15 cellular contexts compared by ENCODE assay signal in genomic region chr18:3985664-3986063, GRCh38.
DNase-seq lines count a peak whose midpoint lies in the region; ATAC-seq and TF ChIP-seq lines count a peak whose summit lies in the region.
"Had no signal": no experiment of that assay in that cellular context is flagged by ENCODE, and none has a peak within 500 bp of the region (broad histone marks: within the 10 kb centered on the region; RNA-seq: fewer than 3 reads in every experiment).

No MANE protein-coding gene starts in this region.

- no peaks in the 10 kb centered on the region for H3K36me3 ChIP-seq in CD8-positive, alpha-beta T cell (ENCODE audit: insufficient read depth, low read length)
- no peaks in the 10 kb centered on the region for H3K36me3 ChIP-seq in ovary

- ATAC-seq in CD8-positive, alpha-beta T cell = no peak
- ATAC-seq in HG03045 (IDR thresholded peaks at IDR 0.05; ENCODE audit: unreplicated experiment) (no peak), WTC11 (no peak)
- ATAC-seq: body of pancreas; effector memory CD8-positive, alpha-beta T cell had no signal

- no peak for DNase-seq in CD8-positive, alpha-beta T cell
- DNase-seq in LHCN-M2 (ENCODE audit: low read depth) = peak; percentile 87
- DNase-seq in cardiac fibroblast (ENCODE audit: low read depth in 2 of 2) = peak; percentile 46 to 63
- peak; percentile 55 for DNase-seq in kidney tubule cell (ENCODE audit: low spot score)
- no peak for DNase-seq in NCI-H1436 treated with DMSO at 0.1 percent for 48 hours (lab: John Stamatoyannopoulos, UW)
- no peak for DNase-seq in ovary
- DNase-seq in WTC11 (ENCODE audit: low spot score) = no peak
- DNase-seq: activated CD4-positive, alpha-beta T cell treated with anti-CD3 and anti-CD28 coated beads, Interleukin-2, amount 50 U/mL, for 4 hours; body of pancreas; effector memory CD8-positive, alpha-beta T cell; hippocampal formation; testis had no signal

- no peaks in the 10 kb centered on the region for H3K9me3 Mint-ChIP-seq in CD8-positive, alpha-beta T cell
- peaks cover 3% of the 10 kb centered on the region; the same call in 1 of the 2 replicates for H3K9me3 Mint-ChIP-seq in WTC11
- H3K9me3 Mint-ChIP-seq: activated T-helper 2 cell treated with anti-CD3 and anti-CD28 coated beads, Interferon-gamma antibody, Interleukin-2, Interleukin-4, amounts not matched to agents 10 μg/mL and 5 μg/mL and 100 μg/mL, durations not matched to agents 14 hours and 24 hours and 36 hours had no signal

- H3K27me3 ChIP-seq in CD8-positive, alpha-beta T cell (ENCODE audit: insufficient read depth, low read length) = no peaks in the 10 kb centered on the region
- no peaks in the 10 kb centered on the region for H3K27me3 ChIP-seq in ovary
- H3K27me3 ChIP-seq: body of pancreas, testis had no signal

- intact Hi-C loops in CD8-positive, alpha-beta T cell (cut with DNase I, micrococcal nuclease) = no loop called here
- intact Hi-C loops in ovary (cut with DNase I) = loop anchor here in 1 of 4 donors (10.0 kb wide), 1 partner anchor 201 kb away; no protein-coding TSS in a partner anchor

- CTCF ChIA-PET in CD8-positive, alpha-beta T cell (lab: Charles Lee) = interaction anchor here (2.1 kb wide), 1 partner anchor 9 kb away, joined by 7 read pairs; no protein-coding TSS in a partner anchor
- CTCF ChIA-PET in WTC11 (lab: Charles Lee) = interaction anchor here (1.1 to 3.5 kb wide), 4 partner anchors 10 to 214 kb away, joined by 3 to 26 read pairs (median 6); no protein-coding TSS in a partner anchor

- no peaks in the 10 kb centered on the region for H3K4me1 ChIP-seq in CD8-positive, alpha-beta T cell (ENCODE audit: insufficient read depth, low read length)
- H3K4me1 ChIP-seq in ovary (ENCODE audit: insufficient read depth) = no peaks in the 10 kb centered on the region
- H3K4me1 ChIP-seq: body of pancreas, testis had no signal

- 94 to 98% (median 97%) methylated on average over 2 of the region's 2 CpGs for WGBS in ovary, 3 donors

- peak overlapping the region; percentile 22 for H3K4me3 Mint-ChIP-seq in CD8-positive, alpha-beta T cell
- H3K4me3 Mint-ChIP-seq in WTC11 = no peak overlapping the region

- H3K27me3 Mint-ChIP-seq in CD8-positive, alpha-beta T cell (ENCODE audit: low read depth) = no peaks in the 10 kb centered on the region
- no peaks in the 10 kb centered on the region for H3K27me3 Mint-ChIP-seq in WTC11 (ENCODE audit: low read depth)

- H3K9me3 ChIP-seq in CD8-positive, alpha-beta T cell (ENCODE audit: low read length) = no peaks in the 10 kb centered on the region
- no peaks in the 10 kb centered on the region for H3K9me3 ChIP-seq in ovary
- H3K9me3 ChIP-seq: body of pancreas, testis had no signal

- POLR2A ChIA-PET in CD8-positive, alpha-beta T cell (lab: Charles Lee) = no interaction called here
- POLR2A ChIA-PET in WTC11 (lab: Charles Lee) = no interaction called here

- H3K27ac ChIP-seq in CD8-positive, alpha-beta T cell (ENCODE audit: low read depth, low read length) = no peak overlapping the region
- H3K27ac ChIP-seq in ovary = no peak overlapping the region
- H3K27ac ChIP-seq: body of pancreas, KMS-11, testis had no signal

- no peak overlapping the region for H3K4me3 ChIP-seq in CD8-positive, alpha-beta T cell (ENCODE audit: low read depth, low read length)
- H3K4me3 ChIP-seq in cardiac fibroblast (replicated peaks in 1 of 2; ENCODE audit: low read depth in 2 of 2, low read length in 2 of 2) (no peak overlapping the region), ovary (no peak overlapping the region)
- H3K4me3 ChIP-seq: body of pancreas, testis had no signal

- no peak for TF ChIP-seq EP300 in ovary (IDR thresholded peaks at IDR 0.05)

- H3K4me1 Mint-ChIP-seq in CD8-positive, alpha-beta T cell (ENCODE audit: low read depth) = peaks cover 15% of the 10 kb centered on the region
- H3K4me1 Mint-ChIP-seq in WTC11 = peaks cover 21% of the 10 kb centered on the region

- no peak for TF ChIP-seq CTCF in CD8-positive, alpha-beta T cell (IDR thresholded peaks at IDR 0.05)
- TF ChIP-seq CTCF in cardiac fibroblast (IDR thresholded peaks at IDR 0.05; ENCODE audit: low read depth, low read length) = no peak
- no peak for TF ChIP-seq CTCF in ovary (IDR thresholded peaks at IDR 0.05)
- no peak for TF ChIP-seq CTCF in WTC11 (IDR thresholded peaks at IDR 0.05)

- H3K36me3 Mint-ChIP-seq in CD8-positive, alpha-beta T cell = no peaks in the 10 kb centered on the region
- peaks cover 2% of the 10 kb centered on the region for H3K36me3 Mint-ChIP-seq in WTC11

- H3K27ac Mint-ChIP-seq in CD8-positive, alpha-beta T cell = no peak overlapping the region
- H3K27ac Mint-ChIP-seq in WTC11 = no peak overlapping the region
- H3K27ac Mint-ChIP-seq: activated T-helper 2 cell treated with anti-CD3 and anti-CD28 coated beads, Interferon-gamma antibody, Interleukin-2, Interleukin-4, amounts not matched to agents 10 μg/mL and 5 μg/mL and 100 μg/mL, durations not matched to agents 14 hours and 24 hours and 36 hours had no signal

- no peak for TF ChIP-seq POLR2A in ovary (IDR thresholded peaks at IDR 0.05)

TF ChIP-seq in WTC11, 78 proteins besides CTCF, POLR2A, EP300 and RAD21:
- TF ChIP-seq NFATC4 (CRISPR knock-in tag; IDR thresholded peaks at IDR 0.05) = no peak
- TF ChIP-seq, protein P1, sequence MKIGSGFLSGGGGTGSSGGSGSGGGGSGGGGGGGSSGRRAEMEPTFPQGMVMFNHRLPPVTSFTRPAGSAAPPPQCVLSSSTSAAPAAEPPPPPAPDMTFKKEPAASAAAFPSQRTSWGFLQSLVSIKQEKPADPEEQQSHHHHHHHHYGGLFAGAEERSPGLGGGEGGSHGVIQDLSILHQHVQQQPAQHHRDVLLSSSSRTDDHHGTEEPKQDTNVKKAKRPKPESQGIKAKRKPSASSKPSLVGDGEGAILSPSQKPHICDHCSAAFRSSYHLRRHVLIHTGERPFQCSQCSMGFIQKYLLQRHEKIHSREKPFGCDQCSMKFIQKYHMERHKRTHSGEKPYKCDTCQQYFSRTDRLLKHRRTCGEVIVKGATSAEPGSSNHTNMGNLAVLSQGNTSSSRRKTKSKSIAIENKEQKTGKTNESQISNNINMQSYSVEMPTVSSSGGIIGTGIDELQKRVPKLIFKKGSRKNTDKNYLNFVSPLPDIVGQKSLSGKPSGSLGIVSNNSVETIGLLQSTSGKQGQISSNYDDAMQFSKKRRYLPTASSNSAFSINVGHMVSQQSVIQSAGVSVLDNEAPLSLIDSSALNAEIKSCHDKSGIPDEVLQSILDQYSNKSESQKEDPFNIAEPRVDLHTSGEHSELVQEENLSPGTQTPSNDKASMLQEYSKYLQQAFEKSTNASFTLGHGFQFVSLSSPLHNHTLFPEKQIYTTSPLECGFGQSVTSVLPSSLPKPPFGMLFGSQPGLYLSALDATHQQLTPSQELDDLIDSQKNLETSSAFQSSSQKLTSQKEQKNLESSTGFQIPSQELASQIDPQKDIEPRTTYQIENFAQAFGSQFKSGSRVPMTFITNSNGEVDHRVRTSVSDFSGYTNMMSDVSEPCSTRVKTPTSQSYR (CRISPR knock-in tag; IDR thresholded peaks at IDR 0.05) = no peak
- TF ChIP-seq ZBTB21 (CRISPR knock-in tag; IDR thresholded peaks at IDR 0.05; ENCODE audit: borderline replicate concordance) = no peak
- TF ChIP-seq NR1H2 (CRISPR knock-in tag; IDR thresholded peaks at IDR 0.05) = no peak
- no peak for TF ChIP-seq ZNF317 (CRISPR knock-in tag; IDR thresholded peaks at IDR 0.05; ENCODE audit: borderline replicate concordance, low read depth)
- no peak for TF ChIP-seq NFE2L1 (CRISPR knock-in tag; IDR thresholded peaks at IDR 0.05)
- no peak for TF ChIP-seq RORB (CRISPR knock-in tag; IDR thresholded peaks at IDR 0.05)
- TF ChIP-seq GTF2I (CRISPR knock-in tag; conservative IDR thresholded peaks at IDR 0.05) = no peak
- TF ChIP-seq, protein P2, sequence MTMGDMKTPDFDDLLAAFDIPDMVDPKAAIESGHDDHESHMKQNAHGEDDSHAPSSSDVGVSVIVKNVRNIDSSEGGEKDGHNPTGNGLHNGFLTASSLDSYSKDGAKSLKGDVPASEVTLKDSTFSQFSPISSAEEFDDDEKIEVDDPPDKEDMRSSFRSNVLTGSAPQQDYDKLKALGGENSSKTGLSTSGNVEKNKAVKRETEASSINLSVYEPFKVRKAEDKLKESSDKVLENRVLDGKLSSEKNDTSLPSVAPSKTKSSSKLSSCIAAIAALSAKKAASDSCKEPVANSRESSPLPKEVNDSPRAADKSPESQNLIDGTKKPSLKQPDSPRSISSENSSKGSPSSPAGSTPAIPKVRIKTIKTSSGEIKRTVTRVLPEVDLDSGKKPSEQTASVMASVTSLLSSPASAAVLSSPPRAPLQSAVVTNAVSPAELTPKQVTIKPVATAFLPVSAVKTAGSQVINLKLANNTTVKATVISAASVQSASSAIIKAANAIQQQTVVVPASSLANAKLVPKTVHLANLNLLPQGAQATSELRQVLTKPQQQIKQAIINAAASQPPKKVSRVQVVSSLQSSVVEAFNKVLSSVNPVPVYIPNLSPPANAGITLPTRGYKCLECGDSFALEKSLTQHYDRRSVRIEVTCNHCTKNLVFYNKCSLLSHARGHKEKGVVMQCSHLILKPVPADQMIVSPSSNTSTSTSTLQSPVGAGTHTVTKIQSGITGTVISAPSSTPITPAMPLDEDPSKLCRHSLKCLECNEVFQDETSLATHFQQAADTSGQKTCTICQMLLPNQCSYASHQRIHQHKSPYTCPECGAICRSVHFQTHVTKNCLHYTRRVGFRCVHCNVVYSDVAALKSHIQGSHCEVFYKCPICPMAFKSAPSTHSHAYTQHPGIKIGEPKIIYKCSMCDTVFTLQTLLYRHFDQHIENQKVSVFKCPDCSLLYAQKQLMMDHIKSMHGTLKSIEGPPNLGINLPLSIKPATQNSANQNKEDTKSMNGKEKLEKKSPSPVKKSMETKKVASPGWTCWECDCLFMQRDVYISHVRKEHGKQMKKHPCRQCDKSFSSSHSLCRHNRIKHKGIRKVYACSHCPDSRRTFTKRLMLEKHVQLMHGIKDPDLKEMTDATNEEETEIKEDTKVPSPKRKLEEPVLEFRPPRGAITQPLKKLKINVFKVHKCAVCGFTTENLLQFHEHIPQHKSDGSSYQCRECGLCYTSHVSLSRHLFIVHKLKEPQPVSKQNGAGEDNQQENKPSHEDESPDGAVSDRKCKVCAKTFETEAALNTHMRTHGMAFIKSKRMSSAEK (CRISPR knock-in tag; IDR thresholded peaks at IDR 0.05; ENCODE audit: borderline replicate concordance) = no peak
- no peak for TF ChIP-seq SMAD4 (CRISPR knock-in tag; IDR thresholded peaks at IDR 0.05)
- TF ChIP-seq RELA (CRISPR knock-in tag; IDR thresholded peaks at IDR 0.05; ENCODE audit: borderline replicate concordance) = no peak
- TF ChIP-seq ZNF138 (CRISPR knock-in tag; conservative IDR thresholded peaks at IDR 0.05) = no peak
- TF ChIP-seq, protein P3, sequence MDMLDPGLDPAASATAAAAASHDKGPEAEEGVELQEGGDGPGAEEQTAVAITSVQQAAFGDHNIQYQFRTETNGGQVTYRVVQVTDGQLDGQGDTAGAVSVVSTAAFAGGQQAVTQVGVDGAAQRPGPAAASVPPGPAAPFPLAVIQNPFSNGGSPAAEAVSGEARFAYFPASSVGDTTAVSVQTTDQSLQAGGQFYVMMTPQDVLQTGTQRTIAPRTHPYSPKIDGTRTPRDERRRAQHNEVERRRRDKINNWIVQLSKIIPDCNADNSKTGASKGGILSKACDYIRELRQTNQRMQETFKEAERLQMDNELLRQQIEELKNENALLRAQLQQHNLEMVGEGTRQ (CRISPR knock-in tag; IDR thresholded peaks at IDR 0.05) = no peak

Comparison
In these comparisons a context has a peak if more than half of its experiments do, and no peak if none do; other contexts are left out.
1. DNase-seq: peak in LHCN-M2 (single experiment), cardiac fibroblast (2 of 2) and kidney tubule cell (single experiment); none in CD8-positive, alpha-beta T cell (0 of 7), NCI-H1436 treated with DMSO at 0.1 percent for 48 hours (single experiment), ovary (0 of 5) and WTC11 (single experiment).